In the genomic region with DNA sequence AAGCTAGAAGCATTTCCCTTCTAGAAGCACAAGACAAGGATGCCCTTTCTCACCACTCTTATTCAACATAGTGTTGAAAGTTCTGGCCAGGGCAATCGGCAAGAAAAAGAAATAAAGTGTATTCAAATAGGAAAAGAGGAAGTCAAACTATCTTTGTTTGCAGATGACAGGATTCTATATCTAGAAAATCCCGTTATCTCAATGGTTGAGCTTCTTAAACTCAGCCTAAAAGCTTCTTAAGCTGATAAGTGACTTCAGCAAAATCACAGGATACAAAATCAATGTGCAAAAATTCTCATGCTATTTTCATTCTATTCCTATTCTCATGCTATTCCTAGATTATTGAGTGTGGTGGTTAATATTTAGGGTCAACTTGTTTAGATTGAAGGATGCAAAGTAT, we compare ENCODE assay signal across 31 cellular contexts.
"Had no signal": no experiment of that assay in that cellular context is flagged by ENCODE, and none has a peak within 500 bp of the region (broad histone marks: within the 10 kb centered on the region; RNA-seq: fewer than 3 reads in every experiment).

No MANE protein-coding gene starts in this region.

- H3K27me3 Mint-ChIP-seq: activated B cell treated with CpG ODN at 0.5 μM for 24 hours; activated naive CD8-positive, alpha-beta T cell treated with anti-CD3 and anti-CD28 coated beads for 36 hours had no signal

- ATAC-seq: activated CD8-positive, alpha-beta T cell treated with anti-CD3 and anti-CD28 coated beads for 36 hours; activated T-cell treated with anti-CD3 and anti-CD28 coated beads, Interleukin-2, amount 50 U/mL, for 72 hours; activated T-helper 17 cell treated with anti-CD3 and anti-CD28 coated beads, Interleukin-2, amount 50 U/mL, for 72 hours had no signal

- DNase-seq: activated B cell treated with CpG ODN at 0.5 μM for 24 hours; activated CD4-positive, alpha-beta T cell treated with anti-CD3 and anti-CD28 coated beads, Interleukin-2, amount 10 ng/mL, durations not matched to agents 24 days and 14 days; activated CD4-positive, alpha-beta T cell treated with anti-CD3 and anti-CD28 coated beads, Interleukin-2, amount 50 U/mL, for 4 hours; activated CD4-positive, CD25-positive, alpha-beta regulatory T cell treated with anti-CD3 and anti-CD28 coated beads, Interleukin-2, amount 50 U/mL, for 72 hours; activated CD8-positive, alpha-beta T cell treated with anti-CD3 and anti-CD28 coated beads for 36 hours; activated effector memory CD4-positive, alpha-beta T cell treated with anti-CD3 and anti-CD28 coated beads, Interleukin-2, amount 50 U/mL, for 16 hours; activated naive CD4-positive, alpha-beta T cell; activated naive CD4-positive, alpha-beta T cell treated with anti-CD3 and anti-CD28 coated beads, Interleukin-2, amount 50 U/mL, for 16 hours; activated naive CD8-positive, alpha-beta T cell treated with anti-CD3 and anti-CD28 coated beads for 36 hours; activated T-cell treated with anti-CD3 and anti-CD28 coated beads, Interleukin-2, amount 50 U/mL, for 1 hour; activated T-cell treated with anti-CD3 and anti-CD28 coated beads, Interleukin-2, amount 50 U/mL, for 72 hours; amniotic stem cell; aorta; brain microvascular endothelial cell; central memory CD4-positive, alpha-beta T cell; NCI-H1092 treated with DMSO at 0.1 percent for 48 hours; NCI-H1417; NCI-H187 treated with DMSO at 0.1 percent for 48 hours; NCI-H2081; NCI-H2171 treated with DMSO at 0.1 percent for 48 hours; NCI-H2227 treated with DMSO at 0.1 percent for 48 hours; NCI-H446 treated with DMSO at 0.1 percent for 48 hours; NCI-H524; NCI-H69; NK-92 treated with Interleukin-12 subunit alpha and Interleukin-12 subunit beta, amount 100 ng/mL, for 24 hours; Right ventricle myocardium superior; T1000 had no signal

- H3K27me3 ChIP-seq: brain microvascular endothelial cell had no signal

- H3K27ac Mint-ChIP-seq: activated B cell treated with CpG ODN at 0.5 μM for 24 hours; activated CD4-positive, alpha-beta T cell treated with anti-CD3 and anti-CD28 coated beads, Interleukin-2, amount 10 ng/mL, durations not matched to agents 24 days and 14 days; activated CD8-positive, alpha-beta T cell treated with anti-CD3 and anti-CD28 coated beads for 36 hours; activated naive CD8-positive, alpha-beta T cell treated with anti-CD3 and anti-CD28 coated beads for 36 hours; activated T-cell treated with anti-CD3 and anti-CD28 coated beads, Interleukin-2, amount 50 U/mL, for 72 hours; activated T-helper 17 cell treated with anti-CD3 and anti-CD28 coated beads, Interleukin-2, amount 50 U/mL, for 72 hours had no signal

- H3K9me3 Mint-ChIP-seq: activated B cell treated with CpG ODN at 0.5 μM for 24 hours; activated CD4-positive, alpha-beta T cell treated with anti-CD3 and anti-CD28 coated beads, Interleukin-2, amount 10 ng/mL, durations not matched to agents 24 days and 14 days; activated CD8-positive, alpha-beta T cell treated with anti-CD3 and anti-CD28 coated beads for 36 hours; activated naive CD8-positive, alpha-beta T cell treated with anti-CD3 and anti-CD28 coated beads for 36 hours; activated T-cell treated with anti-CD3 and anti-CD28 coated beads, Interleukin-2, amount 50 U/mL, for 72 hours; activated T-helper 17 cell treated with anti-CD3 and anti-CD28 coated beads, Interleukin-2, amount 50 U/mL, for 72 hours had no signal

- H3K4me3 Mint-ChIP-seq: activated B cell treated with CpG ODN at 0.5 μM for 24 hours; activated CD4-positive, alpha-beta T cell treated with anti-CD3 and anti-CD28 coated beads, Interleukin-2, amount 10 ng/mL, durations not matched to agents 24 days and 14 days; activated CD8-positive, alpha-beta T cell treated with anti-CD3 and anti-CD28 coated beads for 36 hours; activated naive CD8-positive, alpha-beta T cell treated with anti-CD3 and anti-CD28 coated beads for 36 hours; activated T-cell treated with anti-CD3 and anti-CD28 coated beads, Interleukin-2, amount 50 U/mL, for 72 hours; activated T-helper 17 cell treated with anti-CD3 and anti-CD28 coated beads, Interleukin-2, amount 50 U/mL, for 72 hours had no signal

- H3K27ac ChIP-seq: brain microvascular endothelial cell, KMS-11, VCaP had no signal

- FAIRE-seq: colon had no signal

- H3K36me3 ChIP-seq: brain microvascular endothelial cell had no signal

- H3K9ac ChIP-seq: KMS-11 had no signal

- H3K4me1 Mint-ChIP-seq: activated B cell treated with CpG ODN at 0.5 μM for 24 hours; activated CD4-positive, alpha-beta T cell treated with anti-CD3 and anti-CD28 coated beads, Interleukin-2, amount 10 ng/mL, durations not matched to agents 24 days and 14 days; activated naive CD8-positive, alpha-beta T cell treated with anti-CD3 and anti-CD28 coated beads for 36 hours; activated T-helper 17 cell treated with anti-CD3 and anti-CD28 coated beads, Interleukin-2, amount 50 U/mL, for 72 hours had no signal

- H3K36me3 Mint-ChIP-seq: activated naive CD8-positive, alpha-beta T cell treated with anti-CD3 and anti-CD28 coated beads for 36 hours had no signal

- H3K4me2 ChIP-seq: KMS-11 had no signal
